8 cellular contexts compared by ENCODE assay signal in genomic region chr15:70559223-70559823, GRCh38.
DNase-seq lines count a peak whose midpoint lies in the region; ATAC-seq, FAIRE-seq and TF ChIP-seq lines count a peak whose summit lies in the region.

No MANE protein-coding gene starts in this region.

- no peak overlapping the region for H3K4me3 Mint-ChIP-seq in glutamatergic neuron (ENCODE audit: unreplicated experiment)

- H3K36me3 ChIP-seq in liver (ENCODE audit: control insufficient read depth in 4 of 4, insufficient read depth in 3 of 4, low read depth in 1 of 4, low read length in 3 of 4): no peaks in the 10 kb centered on the region
- no peaks in the 10 kb centered on the region for H3K36me3 ChIP-seq in HepG2 (replicated peaks in 1 of 2; ENCODE audit: control insufficient read depth in 1 of 2, insufficient read depth in 2 of 2, low read length in 2 of 2)
- H3K36me3 ChIP-seq in BE2C: no peaks in the 10 kb centered on the region

- no peaks in the 10 kb centered on the region for H3K9me3 Mint-ChIP-seq in glutamatergic neuron (ENCODE audit: unreplicated experiment)

- H3K4me2 ChIP-seq in HepG2 (ENCODE audit: low read depth, low read length): no peak overlapping the region

- H3K4me1 ChIP-seq in liver (ENCODE audit: control insufficient read depth in 4 of 4, insufficient read depth in 4 of 4, low read length in 3 of 4) (peaks cover 0 to 10% (median 3%) of the 10 kb centered on the region in 4 donors), HepG2 (ENCODE audit: insufficient read depth, low read length) (no peaks in the 10 kb centered on the region), BE2C (no peaks in the 10 kb centered on the region)

- no peak overlapping the region for H3K27ac Mint-ChIP-seq in glutamatergic neuron (ENCODE audit: unreplicated experiment)

- 41% methylated on average over 11 of the region's 11 CpGs for WGBS in liver
- 31% methylated on average over 11 of the region's 11 CpGs for WGBS in HepG2 (ENCODE audit: low lambda C conversion rate)

- intact Hi-C loops in HepG2 (cut with micrococcal nuclease; ENCODE audit: unreplicated experiment): no loop called here

- TF ChIP-seq POLR2A in HepG2 (IDR thresholded peaks at IDR 0.05; ENCODE audit: insufficient read depth in 1 of 2, low read depth in 2 of 2, low read length in 2 of 2): no peak

- no peaks in the 10 kb centered on the region for H3K79me2 ChIP-seq in HepG2 (ENCODE audit: insufficient read depth, low read length)

- H2AFZ ChIP-seq in HepG2 (ENCODE audit: low read length): no peak overlapping the region

- CTCF ChIA-PET in HepG2 (lab: Yijun Ruan, JAX; ENCODE audit: low intra/inter-chr PET ratio, low total read pairs): no interaction called here
- CTCF ChIA-PET in HEK293T (lab: Yijun Ruan, JAX): interaction anchor here (1.1 kb wide), 1 partner anchor 26 kb away, joined by 4 read pairs; no protein-coding TSS in a partner anchor

- TF ChIP-seq CTCF in liver (IDR thresholded peaks at IDR 0.05; ENCODE audit: low read depth, low read length, missing input control) (no peak), HepG2 (CRISPR knock-in tag; IDR thresholded peaks at IDR 0.05) (no peak), BE2C (IDR thresholded peaks at IDR 0.05; ENCODE audit: low read depth, low read length) (no peak), glutamatergic neuron (IDR thresholded peaks at IDR 0.05; ENCODE audit: partially characterized antibody, unreplicated experiment) (no peak)

- no peaks in the 10 kb centered on the region for H3K27me3 ChIP-seq in liver (ENCODE audit: control insufficient read depth in 4 of 4, insufficient read depth in 4 of 4, low read length in 3 of 4)
- peaks cover 1 to 7% of the 10 kb centered on the region in 2 experiments; a peak in 2 of 5 replicates for H3K27me3 ChIP-seq in HepG2 (ENCODE audit: control insufficient read depth in 1 of 2, insufficient read depth in 2 of 2, low read length in 2 of 2)
- H3K27me3 ChIP-seq in BE2C: no peaks in the 10 kb centered on the region

- H3K27me3 Mint-ChIP-seq in glutamatergic neuron (ENCODE audit: unreplicated experiment): peaks cover 3% of the 10 kb centered on the region

- TF ChIP-seq RAD21 in liver (IDR thresholded peaks at IDR 0.05) (no peak), HepG2 (CRISPR knock-in tag; IDR thresholded peaks at IDR 0.05) (no peak)

- no peak for ATAC-seq in HepG2

- no peak overlapping the region for H3K4me3 ChIP-seq in liver (ENCODE audit: low read depth in 1 of 3, low read length in 3 of 3)
- H3K4me3 ChIP-seq in HepG2 (replicated peaks in 1 of 3; ENCODE audit: insufficient read depth in 1 of 3, low read depth in 2 of 3, low read length in 3 of 3): no peak overlapping the region
- H3K4me3 ChIP-seq in BE2C (ENCODE audit: low read depth, low read length): no peak overlapping the region

- no peaks in the 10 kb centered on the region for H3K36me3 Mint-ChIP-seq in glutamatergic neuron (ENCODE audit: unreplicated experiment)

- POLR2A ChIA-PET in HepG2 (lab: Yijun Ruan, JAX) (no interaction called here), HEK293T (lab: Yijun Ruan, JAX) (no interaction called here)

- BruUV-seq in HepG2 (replicated peaks; lab: Mats Ljungman, UMichigan): no TSS peak

- no peaks in the 10 kb centered on the region for H3K9me3 ChIP-seq in liver (ENCODE audit: control insufficient read depth in 4 of 4, low read length in 3 of 4)
- H3K9me3 ChIP-seq in HepG2 (ENCODE audit: low read length): no peaks in the 10 kb centered on the region
- H3K9me3 ChIP-seq in BE2C: no peaks in the 10 kb centered on the region

- DNase-seq in HepG2 (ENCODE audit: low spot score): no peak
- peak; percentile 81 for DNase-seq in activated effector memory CD4-positive, alpha-beta T cell treated with anti-CD3 and anti-CD28 coated beads, Interleukin-2, amount 50 U/mL, for 16 hours
- peak; percentile 38 for DNase-seq in kidney tubule cell (ENCODE audit: low spot score)
- peak; percentile 34 to 37 for DNase-seq in stimulated activated CD8-positive, alpha-beta memory T cell treated with anti-CD3 and anti-CD28 coated beads, Interleukin-15, amount 100 ng/mL, for 48 hours (ENCODE audit: low read depth in 2 of 2)
- DNase-seq in BE2C: no peak
- DNase-seq in glutamatergic neuron: no peak
- no peak for DNase-seq in HEK293T (ENCODE audit: extremely low spot score)

- H3K27ac ChIP-seq in liver (ENCODE audit: low read depth in 1 of 2, low read length in 2 of 2) (no peak overlapping the region), HepG2 (ENCODE audit: extremely low read length, insufficient read depth, low read length) (no peak overlapping the region)

- no peak for TF ChIP-seq EP300 in HepG2 (IDR thresholded peaks at IDR 0.05; ENCODE audit: low read depth in 2 of 2, low read length in 2 of 2)
- no peak for TF ChIP-seq EP300 in HepG2 (CRISPR knock-in tag; IDR thresholded peaks at IDR 0.05; ENCODE audit: borderline replicate concordance)

- no peaks in the 10 kb centered on the region for H3K4me1 Mint-ChIP-seq in glutamatergic neuron (ENCODE audit: low read depth, unreplicated experiment)

- in situ Hi-C loops in HepG2 (cut with HindIII; ENCODE audit: extremely low pct_ligation_motif_present, low pct_unique_long_range_greater_than_20kb): no loop called here

- no peak for FAIRE-seq in HepG2 (lab: Jason Lieb, UNC)

- H4K20me1 ChIP-seq in HepG2 (ENCODE audit: insufficient read depth, low read length): no peaks in the 10 kb centered on the region; the same call in 1 of the 2 replicates

- H3K9ac ChIP-seq in liver (ENCODE audit: low read depth in 1 of 2, low read length in 2 of 2) (no peak overlapping the region), HepG2 (ENCODE audit: insufficient read depth, low read depth, low read length) (no peak overlapping the region)

TF ChIP-seq in liver, 16 proteins besides CTCF, POLR2A, EP300 and RAD21:
- TF ChIP-seq YY1 (IDR thresholded peaks at IDR 0.05) (no peak), EGR1 (IDR thresholded peaks at IDR 0.05; ENCODE audit: low read depth in 2 of 2) (no peak), RXRA (IDR thresholded peaks at IDR 0.05) (peak; percentile 31 to 34), GABPA (IDR thresholded peaks at IDR 0.05 in 1 of 2, conservative IDR thresholded peaks at IDR 0.05 in 1 of 2) (no peak), SP1 (IDR thresholded peaks at IDR 0.05) (peak; percentile 29), NR2F2 (IDR thresholded peaks at IDR 0.05) (peak; percentile 94), HNF4G (IDR thresholded peaks at IDR 0.05) (no peak)

TF ChIP-seq in HepG2, 621 proteins besides CTCF, POLR2A, EP300 and RAD21 (continues in another document):
- TF ChIP-seq ZNF720 (CRISPR knock-in tag; IDR thresholded peaks at IDR 0.05) (no peak), STAT5B (CRISPR knock-in tag; IDR thresholded peaks at IDR 0.05) (no peak)

TF ChIP-seq in HEK293T, 16 proteins besides CTCF, POLR2A, EP300 and RAD21:
- no peak for TF ChIP-seq HDGF (IDR thresholded peaks at IDR 0.05; ENCODE audit: borderline replicate concordance)
- no peak for TF ChIP-seq FOXM1 (IDR thresholded peaks at IDR 0.05; ENCODE audit: borderline replicate concordance)
- no peak for TF ChIP-seq FOXA1 (IDR thresholded peaks at IDR 0.05)
- TF ChIP-seq TARDBP (IDR thresholded peaks at IDR 0.05): no peak
- TF ChIP-seq PKNOX1 (IDR thresholded peaks at IDR 0.05): no peak
- TF ChIP-seq ELF4 (IDR thresholded peaks at IDR 0.05): no peak
- no peak for TF ChIP-seq ARNT (IDR thresholded peaks at IDR 0.05)
- no peak for TF ChIP-seq SP1 (IDR thresholded peaks at IDR 0.05)
- TF ChIP-seq FOXK2 (IDR thresholded peaks at IDR 0.05): no peak
- no peak for TF ChIP-seq CTBP1 (IDR thresholded peaks at IDR 0.05; ENCODE audit: borderline replicate concordance)
- TF ChIP-seq L3MBTL2 (conservative IDR thresholded peaks at IDR 0.05): no peak
- TF ChIP-seq LEF1 (IDR thresholded peaks at IDR 0.05; ENCODE audit: borderline replicate concordance): no peak
- TF ChIP-seq BHLHE40 (IDR thresholded peaks at IDR 0.05; ENCODE audit: borderline replicate concordance): no peak
- no peak for TF ChIP-seq ZNF384 (IDR thresholded peaks at IDR 0.05)
- TF ChIP-seq SUZ12 (IDR thresholded peaks at IDR 0.05): no peak
- no peak for TF ChIP-seq NFRKB (IDR thresholded peaks at IDR 0.05)

Comparison
In these comparisons a context has a peak if more than half of its experiments do, and no peak if none do; other contexts are left out.
1. DNase-seq: peak in activated effector memory CD4-positive, alpha-beta T cell treated with anti-CD3 and anti-CD28 coated beads, Interleukin-2, amount 50 U/mL, for 16 hours (single experiment), kidney tubule cell (single experiment) and stimulated activated CD8-positive, alpha-beta memory T cell treated with anti-CD3 and anti-CD28 coated beads, Interleukin-15, amount 100 ng/mL, for 48 hours (2 of 2); none in HepG2 (single experiment), BE2C (single experiment), glutamatergic neuron (single experiment) and HEK293T (single experiment).